9 cellular contexts compared by ENCODE assay signal in the genomic region with DNA sequence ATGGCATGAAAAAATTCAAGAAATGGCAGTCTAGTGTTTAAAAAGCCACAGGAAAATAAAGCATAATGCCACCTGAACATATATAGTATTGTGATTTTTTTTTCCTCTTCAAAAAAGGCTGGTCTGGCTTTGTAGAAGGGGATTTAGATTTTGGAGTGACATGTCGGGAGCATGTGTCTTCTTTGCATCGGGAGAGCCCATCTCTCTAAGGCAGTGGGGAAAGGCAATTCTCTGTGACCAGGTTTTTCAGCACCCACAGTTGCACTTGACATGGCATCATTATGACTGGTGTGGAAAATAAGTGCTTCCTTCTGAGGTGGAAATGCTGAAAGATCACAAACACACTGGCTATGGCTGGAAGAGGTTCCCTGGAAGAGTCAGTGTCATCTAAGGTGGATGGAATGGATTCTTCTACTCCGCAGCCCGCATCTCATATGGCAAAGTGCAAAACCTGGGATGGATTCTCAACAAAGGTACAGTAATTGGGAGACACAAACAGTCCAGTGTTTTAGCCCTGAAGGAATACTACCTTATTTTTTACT.
DNase-seq lines count a peak whose midpoint lies in the region; ATAC-seq, FAIRE-seq and TF ChIP-seq lines count a peak whose summit lies in the region.
"Had no signal": no experiment of that assay in that cellular context is flagged by ENCODE, and none has a peak within 500 bp of the region (broad histone marks: within the 10 kb centered on the region; RNA-seq: fewer than 3 reads in every experiment).

No MANE protein-coding gene starts in this region.

- POLR2A ChIA-PET in IMR-90 (lab: Charles Lee; ENCODE audit: unreplicated experiment): no interaction called here

- FAIRE-seq in GM12892 (lab: Jason Lieb, UNC): no peak
- FAIRE-seq: endometrium had no signal

- peak overlapping the region; percentile 62; the same call in 1 of the 2 replicates for H3K27ac ChIP-seq in IMR-90 (ENCODE audit: insufficient read depth, low read length)
- no peak overlapping the region for H3K27ac ChIP-seq in muscle layer of duodenum (ENCODE audit: low read length)

- H3K14ac ChIP-seq in IMR-90 (replicated peaks; ENCODE audit: low read depth, low read length): no peak overlapping the region

- H2AFZ ChIP-seq in IMR-90 (replicated peaks; ENCODE audit: low read length, poor library complexity): peak overlapping the region; percentile 78

- no peak overlapping the region for H2AK9ac ChIP-seq in IMR-90 (replicated peaks; ENCODE audit: low read depth, low read length, poor library complexity)

- peak overlapping the region in 1 of 2 experiments; percentile 25; a peak in 1 of 4 replicates for H4K8ac ChIP-seq in IMR-90 (ENCODE audit: low read depth in 2 of 2, low read length in 2 of 2)

- H3K4me3 ChIP-seq in IMR-90 (ENCODE audit: insufficient read depth, low read depth, low read length): peak overlapping the region; percentile 24
- H3K4me3 ChIP-seq in muscle layer of duodenum (ENCODE audit: low read depth in 1 of 2, low read length in 2 of 2): peak overlapping the region; percentile 28 to 59

- peak overlapping the region; percentile 32; the same call in 1 of the 2 replicates for H3K18ac ChIP-seq in IMR-90 (ENCODE audit: low read depth, low read length)

- H3K4me1 ChIP-seq in IMR-90 (ENCODE audit: control insufficient read depth, insufficient read depth, low read length) (peaks cover 14% of the 10 kb centered on the region), muscle layer of duodenum (ENCODE audit: control insufficient read depth in 1 of 2, insufficient read depth in 2 of 2, low read length in 2 of 2) (peaks cover 0 to 26% of the 10 kb centered on the region in 2 donors)

- no TSS peak for BruUV-seq in IMR-90 (replicated peaks; lab: Mats Ljungman, UMichigan)

- no peak overlapping the region for H2BK5ac ChIP-seq in IMR-90 (ENCODE audit: low read depth, low read length, poor library complexity, severe bottlenecking)

- H2BK120ac ChIP-seq in IMR-90 (ENCODE audit: low read depth, low read length): no peak overlapping the region

- peak overlapping the region; percentile 93 for H3K4me2 ChIP-seq in IMR-90 (ENCODE audit: low read depth, low read length)

- TF ChIP-seq CTCF in IMR-90 (conservative IDR thresholded peaks at IDR 0.05; ENCODE audit: low read depth, low read length): no peak

- peak overlapping the region; percentile 43; the same call in 1 of the 3 replicates for H2BK15ac ChIP-seq in IMR-90 (ENCODE audit: low read depth, low read length)

- H2BK20ac ChIP-seq in IMR-90 (ENCODE audit: low read depth, low read length): no peak overlapping the region

- ATAC-seq in IMR-90 (ENCODE audit: low read depth): peak; percentile 41

- H3K79me1 ChIP-seq in IMR-90 (ENCODE audit: low read depth in 1 of 2, low read length in 2 of 2): peaks cover 21 to 47% of the 10 kb centered on the region in 2 experiments

- WGBS in IMR-90 (ENCODE audit: extremely low coverage in 2 of 2, insufficient read length in 1 of 2), 2 experiments: no CpG with 5 or more reads among the region's 4 CpGs

- dilution Hi-C loops in IMR-90 (cut with HindIII; ENCODE audit: low sequenced_read_pairs, unreplicated experiment): no loop called here

- in situ Hi-C loops in IMR-90 (cut with MboI; ENCODE audit: low sequenced_read_pairs): loop anchor here (5.0 kb wide), 1 partner anchor 64 kb away; no protein-coding TSS in a partner anchor

- CTCF ChIA-PET in IMR-90 (lab: Yijun Ruan, JAX): interaction anchor here (1.1 kb wide), 1 partner anchor 71 kb away, joined by 3 read pairs; no protein-coding TSS in a partner anchor

- no peak overlapping the region for H3K9ac ChIP-seq in IMR-90 (ENCODE audit: low read depth, low read length)

- peaks cover 69% of the 10 kb centered on the region for H4K20me1 ChIP-seq in IMR-90 (ENCODE audit: insufficient read depth, low read length)

- no peak overlapping the region for H3K23ac ChIP-seq in IMR-90 (ENCODE audit: low read depth, low read length)

- TF ChIP-seq RAD21 in IMR-90 (IDR thresholded peaks at IDR 0.05; ENCODE audit: low read length): no peak

- DNase-seq in Ammon's horn (ENCODE audit: low spot score): peak; percentile 88
- peak; percentile 90 for DNase-seq in IMR-90
- peak; percentile 88 for DNase-seq in SK-N-DZ (ENCODE audit: low spot score)
- DNase-seq in fibroblast of gingiva (ENCODE audit: low read depth): peak; percentile 82
- DNase-seq in GM12892 (ENCODE audit: insufficient read length): no peak
- DNase-seq in NAMALWA (ENCODE audit: low spot score): no peak
- no peak for DNase-seq in GDM1 (lab: John Stamatoyannopoulos, UW)

- intact Hi-C loops in IMR-90 (cut with micrococcal nuclease): loop anchor here (1.0 to 2.0 kb wide), 3 partner anchors 62 to 172 kb away; a partner anchor contains a TSS

- H3K36me3 ChIP-seq in IMR-90 (ENCODE audit: control insufficient read depth, insufficient read depth, low read length): no peaks in the 10 kb centered on the region
- H3K36me3 ChIP-seq in muscle layer of duodenum (ENCODE audit: control insufficient read depth in 1 of 2, insufficient read depth in 2 of 2, low read length in 2 of 2): no peaks in the 10 kb centered on the region

- H3K9me1 ChIP-seq in IMR-90 (ENCODE audit: insufficient read depth, low read length): no peaks in the 10 kb centered on the region

- no peak for TF ChIP-seq POLR2A in IMR-90 (IDR thresholded peaks at IDR 0.05; ENCODE audit: low read depth, low read length)
- no peak for TF ChIP-seq POLR2A in GM12892 (IDR thresholded peaks at IDR 0.05; ENCODE audit: low read depth, low read length)

- H3K4ac ChIP-seq in IMR-90 (ENCODE audit: low read depth, low read length): peak overlapping the region; percentile 57; the same call in 1 of the 2 replicates

- H3K27me3 ChIP-seq in IMR-90 (ENCODE audit: control insufficient read depth, insufficient read depth, low read length) (no peaks in the 10 kb centered on the region; the same call in 1 of the 2 replicates), muscle layer of duodenum (ENCODE audit: low read depth, low read length) (no peaks in the 10 kb centered on the region)

- H3K9me3 ChIP-seq in IMR-90 (ENCODE audit: control insufficient read depth, insufficient read depth, low read length): no peaks in the 10 kb centered on the region
- no peaks in the 10 kb centered on the region for H3K9me3 ChIP-seq in muscle layer of duodenum (ENCODE audit: control insufficient read depth in 1 of 2, low read length in 2 of 2)

- H4K5ac ChIP-seq in IMR-90 (ENCODE audit: low read depth, low read length): no peak overlapping the region

- H3K56ac ChIP-seq in IMR-90 (ENCODE audit: extremely low read depth, insufficient read depth, low read length): no peak overlapping the region

- H2AK5ac ChIP-seq in IMR-90 (ENCODE audit: low read depth, low read length): no peak overlapping the region; the same call in 1 of the 2 replicates

- no peak overlapping the region for H4K91ac ChIP-seq in IMR-90 (ENCODE audit: insufficient read depth, low read depth, low read length)

TF ChIP-seq in IMR-90, 13 proteins besides CTCF, POLR2A, EP300 and RAD21:
- TF ChIP-seq SMC3 (IDR thresholded peaks at IDR 0.05; ENCODE audit: low read depth, low read length): peak; percentile 6; the same call in 1 of the 2 replicates
- peak; percentile 40; the same call in 1 of the 2 replicates for TF ChIP-seq MAZ (IDR thresholded peaks at IDR 0.05; ENCODE audit: borderline replicate concordance, low read depth, low read length)
- no peak; the same call in 1 of the 2 replicates for TF ChIP-seq CHD1 (IDR thresholded peaks at IDR 0.05; ENCODE audit: low read depth, low read length)
- TF ChIP-seq NFE2L2 (IDR thresholded peaks at IDR 0.05; ENCODE audit: low read depth, low read length): no peak
- peak; percentile 91 for TF ChIP-seq BHLHE40 (IDR thresholded peaks at IDR 0.05; ENCODE audit: low read depth, low read length)
TF ChIP-seq in IMR-90: peak in this region for 3.

Comparison
In these comparisons a context has a peak if more than half of its experiments do, and no peak if none do; other contexts are left out.
1. DNase-seq: peak in Ammon's horn (single experiment), IMR-90 (single experiment), SK-N-DZ (single experiment) and fibroblast of gingiva (single experiment); none in GM12892 (single experiment), NAMALWA (single experiment) and GDM1 (single experiment).